ENCODE assay signal across 2 cellular contexts in the genomic region with DNA sequence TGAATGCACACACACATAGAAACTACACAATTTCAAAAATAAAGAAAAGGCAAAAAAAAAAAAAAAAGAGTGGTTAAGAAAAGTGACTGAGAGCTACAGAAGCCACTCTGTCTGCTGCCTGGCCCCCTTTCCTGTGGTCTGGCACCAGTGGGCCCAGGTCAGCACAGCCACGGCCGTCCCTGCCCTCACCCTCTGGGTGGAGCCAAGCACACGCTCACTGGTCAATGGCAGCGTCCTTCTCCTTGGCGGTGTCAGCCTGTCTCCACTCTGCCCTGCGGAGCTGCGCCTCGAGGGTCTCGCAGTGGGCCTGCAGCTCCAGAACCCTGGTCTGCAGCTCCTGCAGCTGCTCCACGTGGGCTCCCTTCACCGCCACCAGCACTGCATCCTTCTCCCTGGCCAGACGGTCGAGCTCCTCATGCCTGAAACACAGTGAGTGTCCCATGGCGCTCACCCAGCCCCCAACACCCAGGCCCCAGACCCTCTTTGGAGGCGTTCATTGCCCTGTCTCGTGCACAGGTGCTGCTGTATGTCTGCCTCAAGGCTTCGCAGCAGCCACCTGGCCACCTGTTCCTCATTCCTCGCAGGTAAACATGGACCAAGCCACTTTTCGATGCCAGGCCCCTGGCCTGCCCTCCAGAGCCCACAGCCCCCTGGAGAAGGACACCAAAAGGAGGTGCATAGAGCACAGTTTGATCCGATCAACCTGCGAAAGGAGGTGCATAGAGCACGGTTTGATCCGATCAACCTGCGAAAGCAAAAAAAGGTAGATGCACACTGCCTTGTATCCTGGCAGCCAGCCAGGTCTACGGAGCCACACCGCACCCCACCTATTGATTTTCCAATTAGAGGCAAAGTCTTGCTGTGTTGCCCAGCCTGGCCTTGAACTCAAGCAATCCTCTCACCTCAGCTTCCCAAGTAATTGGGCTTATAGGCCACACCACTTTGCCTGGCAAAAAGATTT.
TF ChIP-seq lines count a peak whose summit lies in the region.

No MANE protein-coding gene starts in this region.

TF ChIP-seq in SK-N-SH treated with all-trans-retinoic acid at 6 μM for 48 hours, 23 proteins besides CTCF, POLR2A, EP300 and RAD21 (continued from another document):
- TF ChIP-seq, protein P1, sequence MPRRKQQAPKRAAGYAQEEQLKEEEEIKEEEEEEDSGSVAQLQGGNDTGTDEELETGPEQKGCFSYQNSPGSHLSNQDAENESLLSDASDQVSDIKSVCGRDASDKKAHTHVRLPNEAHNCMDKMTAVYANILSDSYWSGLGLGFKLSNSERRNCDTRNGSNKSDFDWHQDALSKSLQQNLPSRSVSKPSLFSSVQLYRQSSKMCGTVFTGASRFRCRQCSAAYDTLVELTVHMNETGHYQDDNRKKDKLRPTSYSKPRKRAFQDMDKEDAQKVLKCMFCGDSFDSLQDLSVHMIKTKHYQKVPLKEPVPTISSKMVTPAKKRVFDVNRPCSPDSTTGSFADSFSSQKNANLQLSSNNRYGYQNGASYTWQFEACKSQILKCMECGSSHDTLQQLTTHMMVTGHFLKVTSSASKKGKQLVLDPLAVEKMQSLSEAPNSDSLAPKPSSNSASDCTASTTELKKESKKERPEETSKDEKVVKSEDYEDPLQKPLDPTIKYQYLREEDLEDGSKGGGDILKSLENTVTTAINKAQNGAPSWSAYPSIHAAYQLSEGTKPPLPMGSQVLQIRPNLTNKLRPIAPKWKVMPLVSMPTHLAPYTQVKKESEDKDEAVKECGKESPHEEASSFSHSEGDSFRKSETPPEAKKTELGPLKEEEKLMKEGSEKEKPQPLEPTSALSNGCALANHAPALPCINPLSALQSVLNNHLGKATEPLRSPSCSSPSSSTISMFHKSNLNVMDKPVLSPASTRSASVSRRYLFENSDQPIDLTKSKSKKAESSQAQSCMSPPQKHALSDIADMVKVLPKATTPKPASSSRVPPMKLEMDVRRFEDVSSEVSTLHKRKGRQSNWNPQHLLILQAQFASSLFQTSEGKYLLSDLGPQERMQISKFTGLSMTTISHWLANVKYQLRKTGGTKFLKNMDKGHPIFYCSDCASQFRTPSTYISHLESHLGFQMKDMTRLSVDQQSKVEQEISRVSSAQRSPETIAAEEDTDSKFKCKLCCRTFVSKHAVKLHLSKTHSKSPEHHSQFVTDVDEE (CRISPR knock-in tag; IDR thresholded peaks at IDR 0.05): no peak
- TF ChIP-seq ZNF565 (CRISPR knock-in tag; conservative IDR thresholded peaks at IDR 0.05; ENCODE audit: low read depth) (no peak), BACH2 (CRISPR knock-in tag; IDR thresholded peaks at IDR 0.05; ENCODE audit: borderline replicate concordance) (no peak)
TF ChIP-seq in SK-N-SH treated with all-trans-retinoic acid at 6 μM for 48 hours: peak in this region for 0.

TF ChIP-seq in SK-N-SH, 30 proteins besides CTCF, POLR2A, EP300 and RAD21 (continued from another document):
- TF ChIP-seq, protein P2, sequence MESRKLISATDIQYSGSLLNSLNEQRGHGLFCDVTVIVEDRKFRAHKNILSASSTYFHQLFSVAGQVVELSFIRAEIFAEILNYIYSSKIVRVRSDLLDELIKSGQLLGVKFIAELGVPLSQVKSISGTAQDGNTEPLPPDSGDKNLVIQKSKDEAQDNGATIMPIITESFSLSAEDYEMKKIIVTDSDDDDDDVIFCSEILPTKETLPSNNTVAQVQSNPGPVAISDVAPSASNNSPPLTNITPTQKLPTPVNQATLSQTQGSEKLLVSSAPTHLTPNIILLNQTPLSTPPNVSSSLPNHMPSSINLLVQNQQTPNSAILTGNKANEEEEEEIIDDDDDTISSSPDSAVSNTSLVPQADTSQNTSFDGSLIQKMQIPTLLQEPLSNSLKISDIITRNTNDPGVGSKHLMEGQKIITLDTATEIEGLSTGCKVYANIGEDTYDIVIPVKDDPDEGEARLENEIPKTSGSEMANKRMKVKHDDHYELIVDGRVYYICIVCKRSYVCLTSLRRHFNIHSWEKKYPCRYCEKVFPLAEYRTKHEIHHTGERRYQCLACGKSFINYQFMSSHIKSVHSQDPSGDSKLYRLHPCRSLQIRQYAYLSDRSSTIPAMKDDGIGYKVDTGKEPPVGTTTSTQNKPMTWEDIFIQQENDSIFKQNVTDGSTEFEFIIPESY (IDR thresholded peaks at IDR 0.05; ENCODE audit: borderline replicate concordance, low read depth): no peak
TF ChIP-seq in SK-N-SH: peak in this region for 0.
